In the genomic region with DNA sequence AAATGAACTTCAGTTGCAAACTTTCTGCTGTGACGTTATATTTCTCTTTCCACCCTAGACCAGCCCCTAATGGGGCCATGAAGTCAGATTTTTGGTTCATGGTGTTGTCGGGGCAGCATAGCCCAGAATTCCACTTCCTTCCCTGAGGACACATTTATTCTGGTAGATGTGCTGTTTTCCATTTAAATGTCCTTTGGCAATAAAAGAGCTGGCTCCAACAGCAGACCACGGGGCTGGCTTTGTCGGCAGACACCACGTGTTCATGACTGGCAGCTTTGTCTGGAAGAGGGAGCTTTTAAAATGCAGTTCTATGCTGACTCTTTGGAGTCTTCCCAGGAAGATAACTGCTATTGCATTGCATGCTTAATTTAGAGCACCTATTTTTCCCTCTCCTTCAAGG, we compare ENCODE assay signal across 1 cellular context.
TF ChIP-seq lines count a peak whose summit lies in the region.

No MANE protein-coding gene starts in this region.

TF ChIP-seq in GM23338, 12 proteins besides CTCF, POLR2A, EP300 and RAD21 (continued from another document):
- TF ChIP-seq, protein P1, sequence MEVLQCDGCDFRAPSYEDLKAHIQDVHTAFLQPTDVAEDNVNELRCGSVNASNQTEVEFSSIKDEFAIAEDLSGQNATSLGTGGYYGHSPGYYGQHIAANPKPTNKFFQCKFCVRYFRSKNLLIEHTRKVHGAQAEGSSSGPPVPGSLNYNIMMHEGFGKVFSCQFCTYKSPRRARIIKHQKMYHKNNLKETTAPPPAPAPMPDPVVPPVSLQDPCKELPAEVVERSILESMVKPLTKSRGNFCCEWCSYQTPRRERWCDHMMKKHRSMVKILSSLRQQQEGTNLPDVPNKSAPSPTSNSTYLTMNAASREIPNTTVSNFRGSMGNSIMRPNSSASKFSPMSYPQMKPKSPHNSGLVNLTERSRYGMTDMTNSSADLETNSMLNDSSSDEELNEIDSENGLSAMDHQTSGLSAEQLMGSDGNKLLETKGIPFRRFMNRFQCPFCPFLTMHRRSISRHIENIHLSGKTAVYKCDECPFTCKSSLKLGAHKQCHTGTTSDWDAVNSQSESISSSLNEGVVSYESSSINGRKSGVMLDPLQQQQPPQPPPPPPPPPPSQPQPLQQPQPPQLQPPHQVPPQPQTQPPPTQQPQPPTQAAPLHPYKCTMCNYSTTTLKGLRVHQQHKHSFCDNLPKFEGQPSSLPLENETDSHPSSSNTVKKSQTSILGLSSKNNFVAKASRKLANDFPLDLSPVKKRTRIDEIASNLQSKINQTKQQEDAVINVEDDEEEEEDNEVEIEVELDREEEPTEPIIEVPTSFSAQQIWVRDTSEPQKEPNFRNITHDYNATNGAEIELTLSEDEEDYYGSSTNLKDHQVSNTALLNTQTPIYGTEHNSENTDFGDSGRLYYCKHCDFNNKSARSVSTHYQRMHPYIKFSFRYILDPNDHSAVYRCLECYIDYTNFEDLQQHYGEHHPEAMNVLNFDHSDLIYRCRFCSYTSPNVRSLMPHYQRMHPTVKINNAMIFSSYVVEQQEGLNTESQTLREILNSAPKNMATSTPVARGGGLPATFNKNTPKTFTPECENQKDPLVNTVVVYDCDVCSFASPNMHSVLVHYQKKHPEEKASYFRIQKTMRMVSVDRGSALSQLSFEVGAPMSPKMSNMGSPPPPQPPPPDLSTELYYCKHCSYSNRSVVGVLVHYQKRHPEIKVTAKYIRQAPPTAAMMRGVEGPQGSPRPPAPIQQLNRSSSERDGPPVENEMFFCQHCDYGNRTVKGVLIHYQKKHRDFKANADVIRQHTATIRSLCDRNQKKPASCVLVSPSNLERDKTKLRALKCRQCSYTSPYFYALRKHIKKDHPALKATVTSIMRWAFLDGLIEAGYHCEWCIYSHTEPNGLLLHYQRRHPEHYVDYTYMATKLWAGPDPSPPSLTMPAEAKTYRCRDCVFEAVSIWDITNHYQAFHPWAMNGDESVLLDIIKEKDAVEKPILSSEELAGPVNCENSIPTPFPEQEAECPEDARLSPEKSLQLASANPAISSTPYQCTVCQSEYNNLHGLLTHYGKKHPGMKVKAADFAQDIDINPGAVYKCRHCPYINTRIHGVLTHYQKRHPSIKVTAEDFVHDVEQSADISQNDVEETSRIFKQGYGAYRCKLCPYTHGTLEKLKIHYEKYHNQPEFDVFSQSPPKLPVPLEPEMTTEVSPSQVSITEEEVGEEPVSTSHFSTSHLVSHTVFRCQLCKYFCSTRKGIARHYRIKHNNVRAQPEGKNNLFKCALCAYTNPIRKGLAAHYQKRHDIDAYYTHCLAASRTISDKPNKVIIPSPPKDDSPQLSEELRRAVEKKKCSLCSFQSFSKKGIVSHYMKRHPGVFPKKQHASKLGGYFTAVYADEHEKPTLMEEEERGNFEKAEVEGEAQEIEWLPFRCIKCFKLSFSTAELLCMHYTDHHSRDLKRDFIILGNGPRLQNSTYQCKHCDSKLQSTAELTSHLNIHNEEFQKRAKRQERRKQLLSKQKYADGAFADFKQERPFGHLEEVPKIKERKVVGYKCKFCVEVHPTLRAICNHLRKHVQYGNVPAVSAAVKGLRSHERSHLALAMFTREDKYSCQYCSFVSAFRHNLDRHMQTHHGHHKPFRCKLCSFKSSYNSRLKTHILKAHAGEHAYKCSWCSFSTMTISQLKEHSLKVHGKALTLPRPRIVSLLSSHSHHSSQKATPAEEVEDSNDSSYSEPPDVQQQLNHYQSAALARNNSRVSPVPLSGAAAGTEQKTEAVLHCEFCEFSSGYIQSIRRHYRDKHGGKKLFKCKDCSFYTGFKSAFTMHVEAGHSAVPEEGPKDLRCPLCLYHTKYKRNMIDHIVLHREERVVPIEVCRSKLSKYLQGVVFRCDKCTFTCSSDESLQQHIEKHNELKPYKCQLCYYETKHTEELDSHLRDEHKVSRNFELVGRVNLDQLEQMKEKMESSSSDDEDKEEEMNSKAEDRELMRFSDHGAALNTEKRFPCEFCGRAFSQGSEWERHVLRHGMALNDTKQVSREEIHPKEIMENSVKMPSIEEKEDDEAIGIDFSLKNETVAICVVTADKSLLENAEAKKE (CRISPR knock-in tag; IDR thresholded peaks at IDR 0.05) = no peak
